8 cellular contexts compared by ENCODE assay signal in genomic region chr2:37653093-37653492, GRCh38. TPM values are rescaled to one million over a fixed set of nuclear protein-coding genes. Genes with fewer than 3 reads are reported as not detected.
DNase-seq lines count a peak whose midpoint lies in the region; ATAC-seq, FAIRE-seq and TF ChIP-seq lines count a peak whose summit lies in the region.

No MANE protein-coding gene starts in this region.

- intact Hi-C loops in gastrocnemius medialis (cut with DNase I; ENCODE audit: low total_unique reads) = loop anchor here (5.0 kb wide), 2 partner anchors 66 to 174 kb away; no protein-coding TSS in a partner anchor

- H4K20me1 ChIP-seq in fibroblast of lung (ENCODE audit: control insufficient read depth, extremely low read depth, insufficient read depth, low read length) = no peaks in the 10 kb centered on the region

- no peak overlapping the region for H3K4me2 ChIP-seq in fibroblast of lung (ENCODE audit: extremely low read depth, insufficient read depth, low read length)

- H3K9me3 ChIP-seq in RWPE2 (ENCODE audit: severe bottlenecking) = no peaks in the 10 kb centered on the region
- no peaks in the 10 kb centered on the region for H3K9me3 ChIP-seq in fibroblast of lung (ENCODE audit: control insufficient read depth, insufficient read depth, low read depth, low read length)
- no peaks in the 10 kb centered on the region for H3K9me3 ChIP-seq in gastrocnemius medialis
- H3K9me3 ChIP-seq in BE2C = no peaks in the 10 kb centered on the region

- ATAC-seq in RWPE2 (ENCODE audit: low read depth) (no peak), gastrocnemius medialis (no peak), GM21576 (IDR thresholded peaks at IDR 0.05; ENCODE audit: unreplicated experiment) (no peak)

- H3K79me2 ChIP-seq in fibroblast of lung (ENCODE audit: control insufficient read depth, insufficient read depth, low read length) = peaks cover 95% of the 10 kb centered on the region

- H3K36me3 ChIP-seq in RWPE2 (ENCODE audit: low read depth) (peaks cover 71% of the 10 kb centered on the region), fibroblast of lung (ENCODE audit: control insufficient read depth, insufficient read depth, low read length) (peaks cover 4% of the 10 kb centered on the region), gastrocnemius medialis (no peaks in the 10 kb centered on the region), BE2C (peaks cover 78% of the 10 kb centered on the region)

- FAIRE-seq in frontal cortex (lab: Jason Lieb, UNC) = no peak

- H3K9ac ChIP-seq in fibroblast of lung (ENCODE audit: insufficient read depth, low read length) = no peak overlapping the region

- DNase-seq in GM12865 (ENCODE audit: low read depth) = peak; percentile 72
- no peak for DNase-seq in RWPE2 (ENCODE audit: low spot score)
- no peak for DNase-seq in fibroblast of lung (ENCODE audit: low read depth in 2 of 2)
- DNase-seq in gastrocnemius medialis = peak in 1 of 2 donors; percentile 55
- no peak for DNase-seq in COLO829 (ENCODE audit: low spot score)
- DNase-seq in BE2C = no peak
- no peak for DNase-seq in frontal cortex (ENCODE audit: low spot score in 2 of 2)

- no peak overlapping the region for H2AFZ ChIP-seq in fibroblast of lung (ENCODE audit: low read length)

- H3K4me3 ChIP-seq in GM12865 (ENCODE audit: low read depth, low read length) = peak overlapping the region; percentile 58
- H3K4me3 ChIP-seq in RWPE2 (ENCODE audit: severe bottlenecking) = no peak overlapping the region
- H3K4me3 ChIP-seq in fibroblast of lung (replicated peaks in 1 of 4; ENCODE audit: control extremely low read depth in 1 of 4, insufficient read depth in 1 of 4, low read depth in 3 of 4, low read length in 4 of 4) = no peak overlapping the region
- peak overlapping the region in 2 of 4 donors; percentile 16 to 46 for H3K4me3 ChIP-seq in gastrocnemius medialis
- no peak overlapping the region for H3K4me3 ChIP-seq in BE2C (ENCODE audit: low read depth, low read length)

- H3K27me3 ChIP-seq in RWPE2 (ENCODE audit: insufficient read depth, poor library complexity, severe bottlenecking) = no peaks in the 10 kb centered on the region
- no peaks in the 10 kb centered on the region for H3K27me3 ChIP-seq in fibroblast of lung (ENCODE audit: control insufficient read depth, insufficient read depth, low read length)
- no peaks in the 10 kb centered on the region for H3K27me3 ChIP-seq in gastrocnemius medialis
- H3K27me3 ChIP-seq in BE2C = no peaks in the 10 kb centered on the region

- TF ChIP-seq POLR2A in gastrocnemius medialis (IDR thresholded peaks at IDR 0.05) = no peak

- TF ChIP-seq CTCF in GM12865 (IDR thresholded peaks at IDR 0.05; ENCODE audit: insufficient read depth, low read depth, low read length, missing control alignments) = no peak
- TF ChIP-seq CTCF in RWPE2 (IDR thresholded peaks at IDR 0.05; ENCODE audit: poor library complexity, severe bottlenecking) = no peak
- no peak for TF ChIP-seq CTCF in fibroblast of lung (conservative IDR thresholded peaks at IDR 0.05 in 1 of 2, IDR thresholded peaks at IDR 0.05 in 1 of 2; ENCODE audit: low read depth in 1 of 2, low read length in 2 of 2)
- TF ChIP-seq CTCF in gastrocnemius medialis (IDR thresholded peaks at IDR 0.05 in 4 of 5, conservative IDR thresholded peaks at IDR 0.05 in 1 of 5) = no peak
- TF ChIP-seq CTCF in BE2C (IDR thresholded peaks at IDR 0.05; ENCODE audit: low read depth, low read length) = no peak

- H3K27ac ChIP-seq in RWPE2 (ENCODE audit: poor library complexity, severe bottlenecking) (peak overlapping the region; percentile 86), fibroblast of lung (ENCODE audit: insufficient read depth, low read length) (peak overlapping the region; percentile 27), gastrocnemius medialis (peak overlapping the region; percentile 85 to 88 (median 87))

- in situ Hi-C loops in gastrocnemius medialis (cut with MboI; ENCODE audit: low sequenced_read_pairs in 4 of 4) = loop anchor here in 1 of 4 donors (25.0 kb wide), 1 partner anchor 241 kb away; no protein-coding TSS in a partner anchor

- peaks cover 66% of the 10 kb centered on the region for H3K4me1 ChIP-seq in RWPE2 (ENCODE audit: insufficient read depth, poor library complexity, severe bottlenecking)
- H3K4me1 ChIP-seq in fibroblast of lung (ENCODE audit: control insufficient read depth, extremely low read depth, insufficient read depth, low read length) = peaks cover 21% of the 10 kb centered on the region
- peaks cover 93 to 94% of the 10 kb centered on the region in 2 donors for H3K4me1 ChIP-seq in gastrocnemius medialis
- peaks cover 61% of the 10 kb centered on the region for H3K4me1 ChIP-seq in BE2C

RNA-seq across cellular contexts. Expression of gene CDC42EP3, which starts 18.3 kb away (rescaled TPM):
- total RNA-seq in fibroblast of lung = 5.6 and 19.2 TPM in 2 replicates
- 103 and 328 TPM in 2 replicates for polyA plus RNA-seq in fibroblast of lung
- 43.4 and 145 TPM in 2 replicates for polyA plus RNA-seq in fibroblast of lung (2012)
- 170 and 335 TPM in 2 replicates for polyA minus RNA-seq in fibroblast of lung (ENCODE audit: low replicate concordance)
- 10 to 100 TPM; 20.0 to 90.6 (median 57.2) TPM for total RNA-seq in gastrocnemius medialis
- 131 TPM for polyA plus RNA-seq in BE2C (2012; ENCODE audit: insufficient read depth, insufficient read length, low read depth)
- 22.4 TPM for total RNA-seq in frontal cortex

Comparison
In these comparisons a context has a peak if more than half of its experiments do, and no peak if none do; other contexts are left out.
1. H3K27ac ChIP-seq: peak in every context shown above with its lines; median percentile 87 in gastrocnemius medialis; 86 in RWPE2; 27 in fibroblast of lung.